11 cellular contexts compared by ENCODE assay signal in genomic region chr10:124971276-124971675, GRCh38. TPM values are rescaled to one million over a fixed set of nuclear protein-coding genes. Genes with fewer than 3 reads are reported as not detected.
DNase-seq lines count a peak whose midpoint lies in the region; ATAC-seq and TF ChIP-seq lines count a peak whose summit lies in the region.
"Had no signal": no experiment of that assay in that cellular context is flagged by ENCODE, and none has a peak within 500 bp of the region (broad histone marks: within the 10 kb centered on the region; RNA-seq: fewer than 3 reads in every experiment).

No MANE protein-coding gene starts in this region.

- no peak overlapping the region for H2BK15ac ChIP-seq in IMR-90 (ENCODE audit: low read depth, low read length)

- H3K4ac ChIP-seq in IMR-90 (ENCODE audit: low read depth, low read length) = no peak overlapping the region

- peaks cover 12 to 41% (median 17%) of the 10 kb centered on the region in 10 experiments; a peak in 19 of 20 replicates for H3K4me1 ChIP-seq in BLaER1 treated with 17β-estradiol and CSF1 and Interleukin-3, amounts not matched to agents 10 nM and 100 nM
- peaks cover 12% of the 10 kb centered on the region for H3K4me1 ChIP-seq in IMR-90 (ENCODE audit: control insufficient read depth, insufficient read depth, low read length)

- H2BK5ac ChIP-seq in IMR-90 (ENCODE audit: low read depth, low read length, poor library complexity, severe bottlenecking) = no peak overlapping the region

- H3K9me1 ChIP-seq in IMR-90 (ENCODE audit: insufficient read depth, low read length) = peaks cover 25% of the 10 kb centered on the region

- H3K27ac ChIP-seq in BLaER1 treated with 17β-estradiol and CSF1 and Interleukin-3, amounts not matched to agents 10 nM and 100 nM = no peak overlapping the region
- no peak overlapping the region for H3K27ac ChIP-seq in IMR-90 (ENCODE audit: insufficient read depth, low read length)

- peaks cover 56 to 77% of the 10 kb centered on the region in 2 experiments for H3K79me1 ChIP-seq in IMR-90 (ENCODE audit: low read depth in 1 of 2, low read length in 2 of 2)

- no peak overlapping the region for H2BK20ac ChIP-seq in IMR-90 (ENCODE audit: low read depth, low read length)

- no TSS peak for BruUV-seq in IMR-90 (replicated peaks; lab: Mats Ljungman, UMichigan)

- H2AFZ ChIP-seq in IMR-90 (replicated peaks; ENCODE audit: low read length, poor library complexity) = no peak overlapping the region

- peak overlapping the region; percentile 5 to 49 (median 15); a peak in 8 of 22 replicates for H3K4me2 ChIP-seq in BLaER1 treated with 17β-estradiol and CSF1 and Interleukin-3, amounts not matched to agents 10 nM and 100 nM
- H3K4me2 ChIP-seq in IMR-90 (ENCODE audit: low read depth, low read length) = no peak overlapping the region

- DNase-seq in IMR-90 = no peak
- peak; percentile 56 for DNase-seq in medulla oblongata (ENCODE audit: extremely low spot score)
- DNase-seq in omental fat pad (ENCODE audit: low spot score) = no peak
- no peak for DNase-seq in NOMO-1 treated with DMSO at 0.1 percent for 48 hours (lab: John Stamatoyannopoulos, UW; ENCODE audit: unreplicated experiment)
- no peak for DNase-seq in SW480 (ENCODE audit: low spot score)
- no peak for DNase-seq in HEK293T (ENCODE audit: extremely low spot score)
- DNase-seq: glutamatergic neuron, mesenchymal stem cell, NCI-H1105 had no signal

- TF ChIP-seq CTCF in IMR-90 (conservative IDR thresholded peaks at IDR 0.05; ENCODE audit: low read depth, low read length) (no peak), omental fat pad (IDR thresholded peaks at IDR 0.05) (no peak)

- CTCF ChIA-PET in IMR-90 (lab: Yijun Ruan, JAX) (interaction anchor here (2.7 kb wide), 1 partner anchor 10 kb away, joined by 10 read pairs; no protein-coding TSS in a partner anchor), HEK293T (lab: Yijun Ruan, JAX) (interaction anchor here (1.0 kb wide), 1 partner anchor 22 kb away, joined by 3 read pairs; no protein-coding TSS in a partner anchor)

- no peak overlapping the region for H2BK120ac ChIP-seq in IMR-90 (ENCODE audit: low read depth, low read length)

- H3K36me3 ChIP-seq in BLaER1 treated with 17β-estradiol and CSF1 and Interleukin-3, amounts not matched to agents 10 nM and 100 nM = peaks cover 84 to 100% (median 91%) of the 10 kb centered on the region in 11 experiments
- peaks cover 42% of the 10 kb centered on the region for H3K36me3 ChIP-seq in IMR-90 (ENCODE audit: control insufficient read depth, insufficient read depth, low read length)

- no peak for TF ChIP-seq POLR2A in IMR-90 (IDR thresholded peaks at IDR 0.05; ENCODE audit: low read depth, low read length)

- H3K18ac ChIP-seq in IMR-90 (ENCODE audit: low read depth, low read length) = no peak overlapping the region

- no peaks in the 10 kb centered on the region for H3K9me3 ChIP-seq in BLaER1 treated with 17β-estradiol and CSF1 and Interleukin-3, amounts not matched to agents 10 nM and 100 nM (replicated peaks in 1 of 11)
- H3K9me3 ChIP-seq in IMR-90 (ENCODE audit: control insufficient read depth, insufficient read depth, low read length) = no peaks in the 10 kb centered on the region

- ATAC-seq in GM21390 (IDR thresholded peaks at IDR 0.05; ENCODE audit: unreplicated experiment) = peak; percentile 65
- peak; percentile 31; the same call in 1 of the 2 replicates for ATAC-seq in IMR-90 (ENCODE audit: low read depth)
- ATAC-seq in omental fat pad (ENCODE audit: low FRiP score) = no peak

- no peak overlapping the region; the same call in 1 of the 2 replicates for H3K23ac ChIP-seq in IMR-90 (ENCODE audit: low read depth, low read length)

- no peak overlapping the region for H2AK9ac ChIP-seq in IMR-90 (replicated peaks; ENCODE audit: low read depth, low read length, poor library complexity)

- no peak overlapping the region for H2AK5ac ChIP-seq in IMR-90 (ENCODE audit: low read depth, low read length)

- in situ Hi-C loops in IMR-90 (cut with MboI; ENCODE audit: low sequenced_read_pairs) = no loop called here

- POLR2A ChIA-PET in IMR-90 (lab: Charles Lee; ENCODE audit: unreplicated experiment) = no interaction called here
- POLR2A ChIA-PET in HEK293T (lab: Yijun Ruan, JAX) = no interaction called here

- H4K91ac ChIP-seq in IMR-90 (ENCODE audit: insufficient read depth, low read depth, low read length) = no peak overlapping the region

- no peak overlapping the region for H4K8ac ChIP-seq in IMR-90 (ENCODE audit: low read depth in 2 of 2, low read length in 2 of 2)

- TF ChIP-seq RAD21 in IMR-90 (IDR thresholded peaks at IDR 0.05; ENCODE audit: low read length) = no peak

- no peaks in the 10 kb centered on the region for H3K27me3 ChIP-seq in BLaER1 treated with 17β-estradiol and CSF1 and Interleukin-3, amounts not matched to agents 10 nM and 100 nM
- H3K27me3 ChIP-seq in IMR-90 (ENCODE audit: control insufficient read depth, insufficient read depth, low read length) = no peaks in the 10 kb centered on the region

- H3K4me3 ChIP-seq in BLaER1 treated with 17β-estradiol and CSF1 and Interleukin-3, amounts not matched to agents 10 nM and 100 nM = no peak overlapping the region
- no peak overlapping the region for H3K4me3 ChIP-seq in IMR-90 (ENCODE audit: insufficient read depth, low read depth, low read length)

- H3K56ac ChIP-seq in IMR-90 (ENCODE audit: extremely low read depth, insufficient read depth, low read length) = no peak overlapping the region

- intact Hi-C loops in IMR-90 (cut with micrococcal nuclease) = no loop called here

- H4K20me1 ChIP-seq in BLaER1 treated with 17β-estradiol and CSF1 and Interleukin-3, amounts not matched to agents 10 nM and 100 nM = peaks cover 19 to 97% (median 63%) of the 10 kb centered on the region in 11 experiments; a peak in 21 of 22 replicates
- H4K20me1 ChIP-seq in IMR-90 (ENCODE audit: insufficient read depth, low read length) = peaks cover 55% of the 10 kb centered on the region

- no peak overlapping the region for H3K14ac ChIP-seq in IMR-90 (replicated peaks; ENCODE audit: low read depth, low read length)

- peak overlapping the region in 2 of 11 experiments; percentile 5 to 19; a peak in 2 of 22 replicates for H3K9ac ChIP-seq in BLaER1 treated with 17β-estradiol and CSF1 and Interleukin-3, amounts not matched to agents 10 nM and 100 nM
- H3K9ac ChIP-seq in IMR-90 (ENCODE audit: low read depth, low read length) = no peak overlapping the region

- dilution Hi-C loops in IMR-90 (cut with HindIII; ENCODE audit: low sequenced_read_pairs, unreplicated experiment) = no loop called here

- H4K5ac ChIP-seq in IMR-90 (ENCODE audit: low read depth, low read length) = no peak overlapping the region

- no CpG with 5 or more reads among the region's 2 CpGs for WGBS in IMR-90 (ENCODE audit: extremely low coverage in 2 of 2, insufficient read length in 1 of 2), 2 experiments

TF ChIP-seq in IMR-90, 13 proteins besides CTCF, POLR2A, EP300 and RAD21:
- TF ChIP-seq NFE2L2 (IDR thresholded peaks at IDR 0.05; ENCODE audit: low read depth, low read length) (no peak), MAFK (IDR thresholded peaks at IDR 0.05; ENCODE audit: low read depth, low read length) (no peak), RFX5 (IDR thresholded peaks at IDR 0.05; ENCODE audit: low read depth, low read length) (no peak), FOS (IDR thresholded peaks at IDR 0.05; ENCODE audit: low read depth, low read length) (no peak), CHD1 (IDR thresholded peaks at IDR 0.05; ENCODE audit: low read depth, low read length) (no peak)

TF ChIP-seq in HEK293T, 16 proteins besides CTCF, POLR2A, EP300 and RAD21:
- no peak for TF ChIP-seq BHLHE40 (IDR thresholded peaks at IDR 0.05; ENCODE audit: borderline replicate concordance)

RNA-seq across cellular contexts. Expression of gene ZRANB1, which starts 29.4 kb away (rescaled TPM):
- 24.7 and 30.3 TPM in 2 replicates for total RNA-seq in IMR-90 (2012; rRNA removed)
- 9.1 and 11.2 TPM in 2 replicates for polyA plus RNA-seq in IMR-90 (2012; rRNA removed)
- 3.0 and 4.6 TPM in 2 replicates for polyA plus RNA-seq in IMR-90 (2012; cell fraction: cytosol; rRNA removed)
- polyA plus RNA-seq in IMR-90 (2012; cell fraction: nucleus; rRNA removed; ENCODE audit: low replicate concordance) = 2.6 and 15.3 TPM in 2 replicates
- 10 to 100 TPM; 25.9 to 34.2 (median 34.1) TPM for total RNA-seq in omental fat pad
